ENCODE assay signal across 2 cellular contexts in the genomic region with DNA sequence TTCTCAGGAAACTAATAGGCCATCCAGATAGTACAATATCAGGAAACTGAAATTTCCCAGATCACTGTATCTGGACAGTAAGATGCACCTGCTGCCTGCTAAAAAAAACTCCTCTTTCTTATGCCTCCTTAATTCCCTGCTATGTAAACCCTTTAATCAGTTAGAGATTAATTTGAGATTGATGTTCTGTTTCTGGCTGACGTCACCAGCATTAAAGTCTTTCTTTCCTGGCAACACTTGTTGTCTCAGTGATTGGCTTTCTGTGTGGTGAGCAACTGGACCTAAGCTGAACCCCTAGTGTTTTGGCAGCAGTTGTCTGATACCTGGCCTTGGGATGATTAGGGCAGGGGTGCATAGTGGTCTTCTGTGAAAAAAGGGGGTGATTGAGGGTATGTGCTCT.
A peak's percentile ranks its signal among the peaks of the same experiment; 100 is the strongest.
TF ChIP-seq lines count a peak whose summit lies in the region.

No MANE protein-coding gene starts in this region.

TF ChIP-seq in HepG2, 621 proteins besides CTCF, POLR2A, EP300 and RAD21 (continued from another document and continues in another):
- TF ChIP-seq ZNF768 (CRISPR knock-in tag; IDR thresholded peaks at IDR 0.05) (no peak), ZNF615 (CRISPR knock-in tag; IDR thresholded peaks at IDR 0.05; ENCODE audit: borderline replicate concordance) (no peak), XRCC5 (optimal IDR thresholded peaks at IDR 0.05; ENCODE audit: low read length) (no peak), NRL (CRISPR knock-in tag; IDR thresholded peaks at IDR 0.05; ENCODE audit: borderline replicate concordance) (no peak), MEIS1 (CRISPR knock-in tag; IDR thresholded peaks at IDR 0.05; ENCODE audit: borderline replicate concordance) (no peak), KDM2A (CRISPR knock-in tag; IDR thresholded peaks at IDR 0.05; ENCODE audit: borderline replicate concordance, low read depth) (no peak), ATF7 (IDR thresholded peaks at IDR 0.05) (peak; percentile 74), ATF7 (CRISPR knock-in tag; IDR thresholded peaks at IDR 0.05) (no peak), ZNF605 (CRISPR knock-in tag; IDR thresholded peaks at IDR 0.05) (no peak), WIZ (CRISPR knock-in tag; IDR thresholded peaks at IDR 0.05) (no peak), CHD4 (IDR thresholded peaks at IDR 0.05; ENCODE audit: borderline replicate concordance, low read length) (no peak), FOXC1 (CRISPR knock-in tag; IDR thresholded peaks at IDR 0.05; ENCODE audit: borderline replicate concordance) (no peak), CREB1 (IDR thresholded peaks at IDR 0.05) (peak; percentile 84), CREB1 (CRISPR knock-in tag; IDR thresholded peaks at IDR 0.05) (no peak), ZNF780A (CRISPR knock-in tag; IDR thresholded peaks at IDR 0.05) (no peak), HOXA3 (CRISPR knock-in tag; IDR thresholded peaks at IDR 0.05) (no peak)
- TF ChIP-seq, protein P1, sequence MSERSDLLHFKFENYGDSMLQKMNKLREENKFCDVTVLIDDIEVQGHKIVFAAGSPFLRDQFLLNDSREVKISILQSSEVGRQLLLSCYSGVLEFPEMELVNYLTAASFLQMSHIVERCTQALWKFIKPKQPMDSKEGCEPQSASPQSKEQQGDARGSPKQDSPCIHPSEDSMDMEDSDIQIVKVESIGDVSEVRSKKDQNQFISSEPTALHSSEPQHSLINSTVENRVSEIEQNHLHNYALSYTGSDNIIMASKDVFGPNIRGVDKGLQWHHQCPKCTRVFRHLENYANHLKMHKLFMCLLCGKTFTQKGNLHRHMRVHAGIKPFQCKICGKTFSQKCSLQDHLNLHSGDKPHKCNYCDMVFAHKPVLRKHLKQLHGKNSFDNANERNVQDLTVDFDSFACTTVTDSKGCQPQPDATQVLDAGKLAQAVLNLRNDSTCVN (CRISPR knock-in tag; IDR thresholded peaks at IDR 0.05; ENCODE audit: borderline replicate concordance) = no peak
- TF ChIP-seq, protein P2, sequence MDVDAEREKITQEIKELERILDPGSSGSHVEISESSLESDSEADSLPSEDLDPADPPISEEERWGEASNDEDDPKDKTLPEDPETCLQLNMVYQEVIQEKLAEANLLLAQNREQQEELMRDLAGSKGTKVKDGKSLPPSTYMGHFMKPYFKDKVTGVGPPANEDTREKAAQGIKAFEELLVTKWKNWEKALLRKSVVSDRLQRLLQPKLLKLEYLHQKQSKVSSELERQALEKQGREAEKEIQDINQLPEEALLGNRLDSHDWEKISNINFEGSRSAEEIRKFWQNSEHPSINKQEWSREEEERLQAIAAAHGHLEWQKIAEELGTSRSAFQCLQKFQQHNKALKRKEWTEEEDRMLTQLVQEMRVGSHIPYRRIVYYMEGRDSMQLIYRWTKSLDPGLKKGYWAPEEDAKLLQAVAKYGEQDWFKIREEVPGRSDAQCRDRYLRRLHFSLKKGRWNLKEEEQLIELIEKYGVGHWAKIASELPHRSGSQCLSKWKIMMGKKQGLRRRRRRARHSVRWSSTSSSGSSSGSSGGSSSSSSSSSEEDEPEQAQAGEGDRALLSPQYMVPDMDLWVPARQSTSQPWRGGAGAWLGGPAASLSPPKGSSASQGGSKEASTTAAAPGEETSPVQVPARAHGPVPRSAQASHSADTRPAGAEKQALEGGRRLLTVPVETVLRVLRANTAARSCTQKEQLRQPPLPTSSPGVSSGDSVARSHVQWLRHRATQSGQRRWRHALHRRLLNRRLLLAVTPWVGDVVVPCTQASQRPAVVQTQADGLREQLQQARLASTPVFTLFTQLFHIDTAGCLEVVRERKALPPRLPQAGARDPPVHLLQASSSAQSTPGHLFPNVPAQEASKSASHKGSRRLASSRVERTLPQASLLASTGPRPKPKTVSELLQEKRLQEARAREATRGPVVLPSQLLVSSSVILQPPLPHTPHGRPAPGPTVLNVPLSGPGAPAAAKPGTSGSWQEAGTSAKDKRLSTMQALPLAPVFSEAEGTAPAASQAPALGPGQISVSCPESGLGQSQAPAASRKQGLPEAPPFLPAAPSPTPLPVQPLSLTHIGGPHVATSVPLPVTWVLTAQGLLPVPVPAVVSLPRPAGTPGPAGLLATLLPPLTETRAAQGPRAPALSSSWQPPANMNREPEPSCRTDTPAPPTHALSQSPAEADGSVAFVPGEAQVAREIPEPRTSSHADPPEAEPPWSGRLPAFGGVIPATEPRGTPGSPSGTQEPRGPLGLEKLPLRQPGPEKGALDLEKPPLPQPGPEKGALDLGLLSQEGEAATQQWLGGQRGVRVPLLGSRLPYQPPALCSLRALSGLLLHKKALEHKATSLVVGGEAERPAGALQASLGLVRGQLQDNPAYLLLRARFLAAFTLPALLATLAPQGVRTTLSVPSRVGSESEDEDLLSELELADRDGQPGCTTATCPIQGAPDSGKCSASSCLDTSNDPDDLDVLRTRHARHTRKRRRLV (CRISPR knock-in tag; IDR thresholded peaks at IDR 0.05) = no peak
- TF ChIP-seq, protein P3, sequence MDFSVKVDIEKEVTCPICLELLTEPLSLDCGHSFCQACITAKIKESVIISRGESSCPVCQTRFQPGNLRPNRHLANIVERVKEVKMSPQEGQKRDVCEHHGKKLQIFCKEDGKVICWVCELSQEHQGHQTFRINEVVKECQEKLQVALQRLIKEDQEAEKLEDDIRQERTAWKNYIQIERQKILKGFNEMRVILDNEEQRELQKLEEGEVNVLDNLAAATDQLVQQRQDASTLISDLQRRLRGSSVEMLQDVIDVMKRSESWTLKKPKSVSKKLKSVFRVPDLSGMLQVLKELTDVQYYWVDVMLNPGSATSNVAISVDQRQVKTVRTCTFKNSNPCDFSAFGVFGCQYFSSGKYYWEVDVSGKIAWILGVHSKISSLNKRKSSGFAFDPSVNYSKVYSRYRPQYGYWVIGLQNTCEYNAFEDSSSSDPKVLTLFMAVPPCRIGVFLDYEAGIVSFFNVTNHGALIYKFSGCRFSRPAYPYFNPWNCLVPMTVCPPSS (IDR thresholded peaks at IDR 0.05) = no peak
- TF ChIP-seq, protein P4, sequence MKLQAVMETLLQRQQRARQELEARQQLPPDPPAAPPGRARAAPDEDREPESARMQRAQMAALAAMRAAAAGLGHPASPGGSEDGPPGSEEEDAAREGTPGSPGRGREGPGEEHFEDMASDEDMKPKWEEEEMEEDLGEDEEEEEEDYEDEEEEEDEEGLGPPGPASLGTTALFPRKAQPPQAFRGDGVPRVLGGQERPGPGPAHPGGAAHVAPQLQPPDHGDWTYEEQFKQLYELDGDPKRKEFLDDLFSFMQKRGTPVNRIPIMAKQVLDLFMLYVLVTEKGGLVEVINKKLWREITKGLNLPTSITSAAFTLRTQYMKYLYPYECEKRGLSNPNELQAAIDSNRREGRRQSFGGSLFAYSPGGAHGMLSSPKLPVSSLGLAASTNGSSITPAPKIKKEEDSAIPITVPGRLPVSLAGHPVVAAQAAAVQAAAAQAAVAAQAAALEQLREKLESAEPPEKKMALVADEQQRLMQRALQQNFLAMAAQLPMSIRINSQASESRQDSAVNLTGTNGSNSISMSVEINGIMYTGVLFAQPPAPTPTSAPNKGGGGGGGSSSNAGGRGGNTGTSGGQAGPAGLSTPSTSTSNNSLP (IDR thresholded peaks at IDR 0.05; ENCODE audit: low read depth, low read length) = no peak
- TF ChIP-seq, protein P5, sequence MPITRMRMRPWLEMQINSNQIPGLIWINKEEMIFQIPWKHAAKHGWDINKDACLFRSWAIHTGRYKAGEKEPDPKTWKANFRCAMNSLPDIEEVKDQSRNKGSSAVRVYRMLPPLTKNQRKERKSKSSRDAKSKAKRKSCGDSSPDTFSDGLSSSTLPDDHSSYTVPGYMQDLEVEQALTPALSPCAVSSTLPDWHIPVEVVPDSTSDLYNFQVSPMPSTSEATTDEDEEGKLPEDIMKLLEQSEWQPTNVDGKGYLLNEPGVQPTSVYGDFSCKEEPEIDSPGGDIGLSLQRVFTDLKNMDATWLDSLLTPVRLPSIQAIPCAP (CRISPR knock-in tag; IDR thresholded peaks at IDR 0.05; ENCODE audit: low read depth) = no peak

TF ChIP-seq in K562, 482 proteins besides CTCF, POLR2A, EP300 and RAD21 (continued from another document and continues in another):
- TF ChIP-seq CBX5 (IDR thresholded peaks at IDR 0.05; ENCODE audit: borderline replicate concordance, low read depth) (peak; percentile 83), TBL1XR1 (IDR thresholded peaks at IDR 0.05; ENCODE audit: low read length in 2 of 2) (no peak), GTF2A2 (tag; IDR thresholded peaks at IDR 0.05) (no peak), ZNF133 (CRISPR knock-in tag; IDR thresholded peaks at IDR 0.05) (no peak), KDM4B (IDR thresholded peaks at IDR 0.05; ENCODE audit: borderline replicate concordance in 2 of 2, low read depth in 1 of 2) (no peak), ZNF232 (CRISPR knock-in tag; IDR thresholded peaks at IDR 0.05) (no peak), NR2C2 (CRISPR knock-in tag; IDR thresholded peaks at IDR 0.05) (no peak), NR2C2 (tag; IDR thresholded peaks at IDR 0.05) (no peak), RCOR1 (IDR thresholded peaks at IDR 0.05; ENCODE audit: borderline replicate concordance in 1 of 2, low read depth in 2 of 2, low read length in 2 of 2) (no peak), HNRNPK (IDR thresholded peaks at IDR 0.05; ENCODE audit: low read depth, low read length, poor library complexity, severe bottlenecking) (no peak), CBX1 (IDR thresholded peaks at IDR 0.05; ENCODE audit: low read depth) (0 out of 2 replicates have a peak, but pooled peaks have one; percentile 27), ZNF57 (CRISPR knock-in tag; IDR thresholded peaks at IDR 0.05) (no peak)
- TF ChIP-seq, protein P6, sequence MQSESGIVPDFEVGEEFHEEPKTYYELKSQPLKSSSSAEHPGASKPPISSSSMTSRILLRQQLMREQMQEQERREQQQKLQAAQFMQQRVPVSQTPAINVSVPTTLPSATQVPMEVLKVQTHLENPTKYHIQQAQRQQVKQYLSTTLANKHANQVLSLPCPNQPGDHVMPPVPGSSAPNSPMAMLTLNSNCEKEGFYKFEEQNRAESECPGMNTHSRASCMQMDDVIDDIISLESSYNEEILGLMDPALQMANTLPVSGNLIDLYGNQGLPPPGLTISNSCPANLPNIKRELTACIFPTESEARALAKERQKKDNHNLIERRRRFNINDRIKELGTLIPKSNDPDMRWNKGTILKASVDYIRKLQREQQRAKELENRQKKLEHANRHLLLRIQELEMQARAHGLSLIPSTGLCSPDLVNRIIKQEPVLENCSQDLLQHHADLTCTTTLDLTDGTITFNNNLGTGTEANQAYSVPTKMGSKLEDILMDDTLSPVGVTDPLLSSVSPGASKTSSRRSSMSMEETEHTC (IDR thresholded peaks at IDR 0.05) = no peak
- TF ChIP-seq, protein P7, sequence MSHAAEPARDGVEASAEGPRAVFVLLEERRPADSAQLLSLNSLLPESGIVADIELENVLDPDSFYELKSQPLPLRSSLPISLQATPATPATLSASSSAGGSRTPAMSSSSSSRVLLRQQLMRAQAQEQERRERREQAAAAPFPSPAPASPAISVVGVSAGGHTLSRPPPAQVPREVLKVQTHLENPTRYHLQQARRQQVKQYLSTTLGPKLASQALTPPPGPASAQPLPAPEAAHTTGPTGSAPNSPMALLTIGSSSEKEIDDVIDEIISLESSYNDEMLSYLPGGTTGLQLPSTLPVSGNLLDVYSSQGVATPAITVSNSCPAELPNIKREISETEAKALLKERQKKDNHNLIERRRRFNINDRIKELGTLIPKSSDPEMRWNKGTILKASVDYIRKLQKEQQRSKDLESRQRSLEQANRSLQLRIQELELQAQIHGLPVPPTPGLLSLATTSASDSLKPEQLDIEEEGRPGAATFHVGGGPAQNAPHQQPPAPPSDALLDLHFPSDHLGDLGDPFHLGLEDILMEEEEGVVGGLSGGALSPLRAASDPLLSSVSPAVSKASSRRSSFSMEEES (CRISPR knock-in tag; IDR thresholded peaks at IDR 0.05) = no peak
- TF ChIP-seq, protein P8, sequence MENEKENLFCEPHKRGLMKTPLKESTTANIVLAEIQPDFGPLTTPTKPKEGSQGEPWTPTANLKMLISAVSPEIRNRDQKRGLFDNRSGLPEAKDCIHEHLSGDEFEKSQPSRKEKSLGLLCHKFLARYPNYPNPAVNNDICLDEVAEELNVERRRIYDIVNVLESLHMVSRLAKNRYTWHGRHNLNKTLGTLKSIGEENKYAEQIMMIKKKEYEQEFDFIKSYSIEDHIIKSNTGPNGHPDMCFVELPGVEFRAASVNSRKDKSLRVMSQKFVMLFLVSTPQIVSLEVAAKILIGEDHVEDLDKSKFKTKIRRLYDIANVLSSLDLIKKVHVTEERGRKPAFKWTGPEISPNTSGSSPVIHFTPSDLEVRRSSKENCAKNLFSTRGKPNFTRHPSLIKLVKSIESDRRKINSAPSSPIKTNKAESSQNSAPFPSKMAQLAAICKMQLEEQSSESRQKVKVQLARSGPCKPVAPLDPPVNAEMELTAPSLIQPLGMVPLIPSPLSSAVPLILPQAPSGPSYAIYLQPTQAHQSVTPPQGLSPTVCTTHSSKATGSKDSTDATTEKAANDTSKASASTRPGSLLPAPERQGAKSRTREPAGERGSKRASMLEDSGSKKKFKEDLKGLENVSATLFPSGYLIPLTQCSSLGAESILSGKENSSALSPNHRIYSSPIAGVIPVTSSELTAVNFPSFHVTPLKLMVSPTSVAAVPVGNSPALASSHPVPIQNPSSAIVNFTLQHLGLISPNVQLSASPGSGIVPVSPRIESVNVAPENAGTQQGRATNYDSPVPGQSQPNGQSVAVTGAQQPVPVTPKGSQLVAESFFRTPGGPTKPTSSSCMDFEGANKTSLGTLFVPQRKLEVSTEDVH (IDR thresholded peaks at IDR 0.05; ENCODE audit: low read depth, partially characterized antibody) = no peak
- TF ChIP-seq, protein P9, sequence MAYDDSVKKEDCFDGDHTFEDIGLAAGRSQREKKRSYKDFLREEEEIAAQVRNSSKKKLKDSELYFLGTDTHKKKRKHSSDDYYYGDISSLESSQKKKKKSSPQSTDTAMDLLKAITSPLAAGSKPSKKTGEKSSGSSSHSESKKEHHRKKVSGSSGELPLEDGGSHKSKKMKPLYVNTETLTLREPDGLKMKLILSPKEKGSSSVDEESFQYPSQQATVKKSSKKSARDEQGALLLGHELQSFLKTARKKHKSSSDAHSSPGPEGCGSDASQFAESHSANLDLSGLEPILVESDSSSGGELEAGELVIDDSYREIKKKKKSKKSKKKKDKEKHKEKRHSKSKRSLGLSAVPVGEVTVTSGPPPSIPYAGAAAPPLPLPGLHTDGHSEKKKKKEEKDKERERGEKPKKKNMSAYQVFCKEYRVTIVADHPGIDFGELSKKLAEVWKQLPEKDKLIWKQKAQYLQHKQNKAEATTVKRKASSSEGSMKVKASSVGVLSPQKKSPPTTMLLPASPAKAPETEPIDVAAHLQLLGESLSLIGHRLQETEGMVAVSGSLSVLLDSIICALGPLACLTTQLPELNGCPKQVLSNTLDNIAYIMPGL (CRISPR knock-in tag; IDR thresholded peaks at IDR 0.05) = no peak
- TF ChIP-seq, protein P10, sequence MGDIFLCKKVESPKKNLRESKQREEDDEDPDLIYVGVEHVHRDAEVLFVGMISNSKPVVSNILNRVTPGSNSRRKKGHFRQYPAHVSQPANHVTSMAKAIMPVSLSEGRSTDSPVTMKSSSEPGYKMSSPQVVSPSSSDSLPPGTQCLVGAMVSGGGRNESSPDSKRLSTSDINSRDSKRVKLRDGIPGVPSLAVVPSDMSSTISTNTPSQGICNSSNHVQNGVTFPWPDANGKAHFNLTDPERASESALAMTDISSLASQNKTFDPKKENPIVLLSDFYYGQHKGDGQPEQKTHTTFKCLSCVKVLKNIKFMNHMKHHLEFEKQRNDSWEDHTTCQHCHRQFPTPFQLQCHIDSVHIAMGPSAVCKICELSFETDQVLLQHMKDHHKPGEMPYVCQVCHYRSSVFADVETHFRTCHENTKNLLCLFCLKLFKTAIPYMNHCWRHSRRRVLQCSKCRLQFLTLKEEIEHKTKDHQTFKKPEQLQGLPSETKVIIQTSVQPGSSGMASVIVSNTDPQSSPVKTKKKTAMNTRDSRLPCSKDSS (IDR thresholded peaks at IDR 0.05; ENCODE audit: low read depth, partially characterized antibody) = peak; percentile 44
